In the genomic region with DNA sequence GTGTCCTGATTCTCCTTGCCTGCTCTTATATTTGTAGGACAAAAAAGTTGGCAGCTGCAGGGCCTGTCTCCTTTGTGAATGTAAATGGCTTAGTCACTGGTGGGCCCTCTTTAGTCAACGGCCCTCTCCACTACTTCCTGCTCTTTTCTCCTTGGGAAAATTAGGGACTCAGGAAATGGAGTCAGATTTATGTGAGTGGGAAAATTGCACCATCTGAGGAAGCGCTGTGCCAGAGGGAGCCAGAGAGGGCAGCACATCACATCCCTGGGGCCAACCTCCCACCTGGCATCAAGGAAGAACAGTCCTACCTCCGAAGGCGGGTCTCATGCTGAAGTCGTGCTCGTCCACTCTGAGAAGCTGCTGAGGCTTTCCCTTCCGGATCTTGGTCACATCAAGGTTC, we compare ENCODE assay signal across 10 cellular contexts. TPM values are rescaled to one million over a fixed set of nuclear protein-coding genes. Genes with fewer than 3 reads are reported as not detected.
A peak's percentile ranks its signal among the peaks of the same experiment; 100 is the strongest.
DNase-seq lines count a peak whose midpoint lies in the region; ATAC-seq and TF ChIP-seq lines count a peak whose summit lies in the region.
"Had no signal": no experiment of that assay in that cellular context is flagged by ENCODE, and none has a peak within 500 bp of the region (broad histone marks: within the 10 kb centered on the region; RNA-seq: fewer than 3 reads in every experiment).

No MANE protein-coding gene starts in this region.

- peak overlapping the region; percentile 74 for H3K27ac ChIP-seq in A673 (ENCODE audit: low read depth, low read length, poor library complexity, severe bottlenecking)
- H3K27ac ChIP-seq in Panc1 (ENCODE audit: low read length): peak overlapping the region; percentile 73; the same call in 1 of the 2 replicates
- no peak overlapping the region for H3K27ac ChIP-seq in esophagus muscularis mucosa (replicated peaks in 1 of 4)
- H3K27ac ChIP-seq in suprapubic skin: no peak overlapping the region

- 80% methylated on average over 7 of the region's 7 CpGs for WGBS in esophagus muscularis mucosa
- 90% methylated on average over 7 of the region's 7 CpGs for WGBS in suprapubic skin

- intact Hi-C loops in A673 (cut with micrococcal nuclease; ENCODE audit: unreplicated experiment): loop anchor here (5.0 kb wide), 1 partner anchor 53 kb away; a partner anchor contains a TSS
- intact Hi-C loops in Panc1 (cut with micrococcal nuclease; ENCODE audit: unreplicated experiment): no loop called here
- intact Hi-C loops in esophagus muscularis mucosa (cut with DNase I): no loop called here

- peak; percentile 55 for DNase-seq in A673 (ENCODE audit: low spot score)
- DNase-seq in Panc1 (ENCODE audit: low read depth, low spot score): no peak
- DNase-seq in esophagus muscularis mucosa (ENCODE audit: extremely low spot score): peak; percentile 84
- DNase-seq in putamen (ENCODE audit: low spot score): no peak
- DNase-seq in NAMALWA (ENCODE audit: low spot score): no peak
- no peak for DNase-seq in MV-4-11 (lab: John Stamatoyannopoulos, UW)
- no peak for DNase-seq in suprapubic skin (ENCODE audit: low spot score in 2 of 2)
- DNase-seq: NCI-H2227 treated with DMSO at 0.1 percent for 48 hours, retina had no signal

- TF ChIP-seq POLR2A in esophagus muscularis mucosa (IDR thresholded peaks at IDR 0.05; ENCODE audit: low read depth) (no peak), suprapubic skin (IDR thresholded peaks at IDR 0.05) (no peak)

- no peak for TF ChIP-seq EP300 in esophagus muscularis mucosa (IDR thresholded peaks at IDR 0.05)
- no peak for TF ChIP-seq EP300 in suprapubic skin (IDR thresholded peaks at IDR 0.05)

- POLR2A ChIA-PET in A673 (lab: Charles Lee; ENCODE audit: low non-redundant PET): no interaction called here
- POLR2A ChIA-PET in Panc1 (lab: Charles Lee): no interaction called here

- TF ChIP-seq CTCF in A673 (conservative IDR thresholded peaks at IDR 0.05; ENCODE audit: low read depth, low read length) (peak; percentile 47; the same call in 1 of the 2 replicates), GM12872 (IDR thresholded peaks at IDR 0.05; ENCODE audit: insufficient read depth, low read depth, low read length) (peak; percentile 34; the same call in 1 of the 3 replicates), Panc1 (IDR thresholded peaks at IDR 0.05) (peak; percentile 35; the same call in 1 of the 2 replicates), esophagus muscularis mucosa (IDR thresholded peaks at IDR 0.05) (no peak), suprapubic skin (IDR thresholded peaks at IDR 0.05) (no peak)

- no peak for ATAC-seq in Panc1

- H3K4me1 ChIP-seq in A673 (ENCODE audit: insufficient read depth, low read length, poor library complexity, severe bottlenecking) (peaks cover 26% of the 10 kb centered on the region), Panc1 (ENCODE audit: control insufficient read depth, insufficient read depth, low read length) (peaks cover 18% of the 10 kb centered on the region), esophagus muscularis mucosa (peaks cover 17 to 21% (median 20%) of the 10 kb centered on the region in 4 donors), suprapubic skin (peaks cover 16% of the 10 kb centered on the region)

- CTCF ChIA-PET in A673 (lab: Charles Lee): no interaction called here
- CTCF ChIA-PET in Panc1 (lab: Charles Lee): no interaction called here

- no peak overlapping the region for H3K4me3 ChIP-seq in A673 (ENCODE audit: low read depth, low read length, poor library complexity, severe bottlenecking)
- no peak overlapping the region for H3K4me3 ChIP-seq in Panc1 (ENCODE audit: low read depth in 2 of 2, low read length in 2 of 2)
- no peak overlapping the region for H3K4me3 ChIP-seq in esophagus muscularis mucosa
- no peak overlapping the region for H3K4me3 ChIP-seq in suprapubic skin

- H3K9me3 ChIP-seq in A673 (ENCODE audit: low read depth, low read length, poor library complexity, severe bottlenecking) (no peaks in the 10 kb centered on the region), Panc1 (ENCODE audit: control insufficient read depth, insufficient read depth, low read depth, low read length) (no peaks in the 10 kb centered on the region), esophagus muscularis mucosa (no peaks in the 10 kb centered on the region), suprapubic skin (no peaks in the 10 kb centered on the region)

- H3K36me3 ChIP-seq in A673 (ENCODE audit: insufficient read depth, low read length, poor library complexity, severe bottlenecking) (no peaks in the 10 kb centered on the region), Panc1 (ENCODE audit: control insufficient read depth, insufficient read depth, low read length) (no peaks in the 10 kb centered on the region), esophagus muscularis mucosa (no peaks in the 10 kb centered on the region), suprapubic skin (no peaks in the 10 kb centered on the region)

- no peaks in the 10 kb centered on the region for H3K27me3 ChIP-seq in A673 (replicated peaks; ENCODE audit: insufficient read depth, low read depth, low read length, poor library complexity)
- no peaks in the 10 kb centered on the region for H3K27me3 ChIP-seq in Panc1 (ENCODE audit: control insufficient read depth, insufficient read depth, low read length)
- no peaks in the 10 kb centered on the region for H3K27me3 ChIP-seq in esophagus muscularis mucosa
- H3K27me3 ChIP-seq in suprapubic skin: no peaks in the 10 kb centered on the region

- in situ Hi-C loops in Panc1 (cut with HindIII; ENCODE audit: low pct_unique_long_range_greater_than_20kb, low sequenced_read_pairs): no loop called here

- BruUV-seq in A673 (replicated peaks; lab: Mats Ljungman, UMichigan) (no TSS peak), Panc1 (replicated peaks; lab: Mats Ljungman, UMichigan) (no TSS peak)

RNA-seq across cellular contexts. Expression of a gene that starts 15.6 kb away (rescaled TPM):
- total RNA-seq in A673 (2021) (0.67 and 0.74 TPM in 2 replicates), Panc1 (2021; ENCODE audit: unreplicated experiment) (0.18 TPM), esophagus muscularis mucosa (under 1 TPM in 3 of 4 donors, not detected in 1; 0.33 to 0.46 (median 0.45) TPM), suprapubic skin (under 1 TPM in 1 of 4 donors, not detected in 3; 0.89 TPM)
- 0.30 TPM for polyA plus RNA-seq in Panc1 (2012; ENCODE audit: insufficient read length)

RNA-seq across cellular contexts. Expression of a gene that starts 53.1 kb away (rescaled TPM):
- total RNA-seq in A673 (2021) (36.1 and 38.6 TPM in 2 replicates), Panc1 (2021; ENCODE audit: unreplicated experiment) (30.5 TPM), esophagus muscularis mucosa (10 to 100 TPM; 31.0 to 36.6 (median 33.6) TPM), suprapubic skin (10 to 100 TPM; 18.7 to 26.1 (median 20.6) TPM)
- 20.2 TPM for polyA plus RNA-seq in Panc1 (2012; ENCODE audit: insufficient read length)

Comparison
In these comparisons a context has a peak if more than half of its experiments do, and no peak if none do; other contexts are left out.
1. DNase-seq: peak in A673 (single experiment) and esophagus muscularis mucosa (single experiment); none in Panc1 (single experiment), putamen (single experiment), NAMALWA (single experiment), MV-4-11 (single experiment) and suprapubic skin (0 of 2).
2. H3K27ac ChIP-seq: peak in A673 (single experiment) and Panc1 (single experiment); none in esophagus muscularis mucosa (0 of 4) and suprapubic skin (single experiment).
3. CTCF ChIP-seq: peak in A673 (single experiment), GM12872 (single experiment) and Panc1 (single experiment); none in esophagus muscularis mucosa (0 of 3) and suprapubic skin (0 of 2).